1 cellular context compared by ENCODE assay signal in the genomic region with DNA sequence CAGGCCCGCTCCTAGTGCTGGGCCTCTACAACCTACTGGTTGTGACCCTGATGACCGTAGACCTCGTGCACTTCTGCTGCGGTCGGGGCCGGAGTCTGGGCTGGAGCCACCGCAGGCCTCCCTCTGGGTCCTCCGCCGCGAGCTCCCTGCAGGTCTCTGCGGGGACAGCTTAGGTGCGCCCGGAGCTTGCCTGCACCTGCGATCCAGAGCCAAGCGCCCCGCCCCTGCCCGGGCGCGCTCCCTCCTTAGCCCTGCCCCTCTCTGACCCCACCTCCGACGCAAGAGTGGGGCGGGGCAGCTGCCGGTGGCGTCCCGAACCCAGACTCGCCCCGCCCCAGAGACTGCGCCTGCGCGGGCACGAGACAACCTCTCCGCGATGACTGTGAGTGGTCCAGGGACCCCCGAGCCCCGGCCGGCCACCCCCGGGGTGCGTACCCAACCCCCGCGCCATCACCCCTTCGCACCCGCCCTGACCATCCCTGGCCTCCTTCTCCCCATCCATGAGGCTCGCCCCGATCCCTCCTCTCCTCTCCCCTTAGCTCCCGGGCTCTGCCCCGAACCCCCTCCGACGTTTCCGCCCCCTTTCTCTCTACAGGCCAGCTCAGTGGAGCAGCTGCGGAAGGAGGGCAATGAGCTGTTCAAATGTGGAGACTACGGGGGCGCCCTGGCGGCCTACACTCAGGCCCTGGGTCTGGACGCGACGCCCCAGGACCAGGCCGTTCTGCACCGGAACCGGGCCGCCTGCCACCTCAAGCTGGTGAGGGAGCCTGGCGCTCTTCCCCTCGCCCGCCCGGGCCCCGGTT.
TF ChIP-seq lines count a peak whose summit lies in the region.

A gene with protein sequence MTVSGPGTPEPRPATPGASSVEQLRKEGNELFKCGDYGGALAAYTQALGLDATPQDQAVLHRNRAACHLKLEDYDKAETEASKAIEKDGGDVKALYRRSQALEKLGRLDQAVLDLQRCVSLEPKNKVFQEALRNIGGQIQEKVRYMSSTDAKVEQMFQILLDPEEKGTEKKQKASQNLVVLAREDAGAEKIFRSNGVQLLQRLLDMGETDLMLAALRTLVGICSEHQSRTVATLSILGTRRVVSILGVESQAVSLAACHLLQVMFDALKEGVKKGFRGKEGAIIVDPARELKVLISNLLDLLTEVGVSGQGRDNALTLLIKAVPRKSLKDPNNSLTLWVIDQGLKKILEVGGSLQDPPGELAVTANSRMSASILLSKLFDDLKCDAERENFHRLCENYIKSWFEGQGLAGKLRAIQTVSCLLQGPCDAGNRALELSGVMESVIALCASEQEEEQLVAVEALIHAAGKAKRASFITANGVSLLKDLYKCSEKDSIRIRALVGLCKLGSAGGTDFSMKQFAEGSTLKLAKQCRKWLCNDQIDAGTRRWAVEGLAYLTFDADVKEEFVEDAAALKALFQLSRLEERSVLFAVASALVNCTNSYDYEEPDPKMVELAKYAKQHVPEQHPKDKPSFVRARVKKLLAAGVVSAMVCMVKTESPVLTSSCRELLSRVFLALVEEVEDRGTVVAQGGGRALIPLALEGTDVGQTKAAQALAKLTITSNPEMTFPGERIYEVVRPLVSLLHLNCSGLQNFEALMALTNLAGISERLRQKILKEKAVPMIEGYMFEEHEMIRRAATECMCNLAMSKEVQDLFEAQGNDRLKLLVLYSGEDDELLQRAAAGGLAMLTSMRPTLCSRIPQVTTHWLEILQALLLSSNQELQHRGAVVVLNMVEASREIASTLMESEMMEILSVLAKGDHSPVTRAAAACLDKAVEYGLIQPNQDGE (plus strand): TSS at position 337 of the 803 bp plus-strand sequence. CDS start 40 bp downstream, at position 377.

TF ChIP-seq in K562, 482 proteins besides CTCF, POLR2A, EP300 and RAD21 (continued from another document and continues in another):
- TF ChIP-seq, protein P1, sequence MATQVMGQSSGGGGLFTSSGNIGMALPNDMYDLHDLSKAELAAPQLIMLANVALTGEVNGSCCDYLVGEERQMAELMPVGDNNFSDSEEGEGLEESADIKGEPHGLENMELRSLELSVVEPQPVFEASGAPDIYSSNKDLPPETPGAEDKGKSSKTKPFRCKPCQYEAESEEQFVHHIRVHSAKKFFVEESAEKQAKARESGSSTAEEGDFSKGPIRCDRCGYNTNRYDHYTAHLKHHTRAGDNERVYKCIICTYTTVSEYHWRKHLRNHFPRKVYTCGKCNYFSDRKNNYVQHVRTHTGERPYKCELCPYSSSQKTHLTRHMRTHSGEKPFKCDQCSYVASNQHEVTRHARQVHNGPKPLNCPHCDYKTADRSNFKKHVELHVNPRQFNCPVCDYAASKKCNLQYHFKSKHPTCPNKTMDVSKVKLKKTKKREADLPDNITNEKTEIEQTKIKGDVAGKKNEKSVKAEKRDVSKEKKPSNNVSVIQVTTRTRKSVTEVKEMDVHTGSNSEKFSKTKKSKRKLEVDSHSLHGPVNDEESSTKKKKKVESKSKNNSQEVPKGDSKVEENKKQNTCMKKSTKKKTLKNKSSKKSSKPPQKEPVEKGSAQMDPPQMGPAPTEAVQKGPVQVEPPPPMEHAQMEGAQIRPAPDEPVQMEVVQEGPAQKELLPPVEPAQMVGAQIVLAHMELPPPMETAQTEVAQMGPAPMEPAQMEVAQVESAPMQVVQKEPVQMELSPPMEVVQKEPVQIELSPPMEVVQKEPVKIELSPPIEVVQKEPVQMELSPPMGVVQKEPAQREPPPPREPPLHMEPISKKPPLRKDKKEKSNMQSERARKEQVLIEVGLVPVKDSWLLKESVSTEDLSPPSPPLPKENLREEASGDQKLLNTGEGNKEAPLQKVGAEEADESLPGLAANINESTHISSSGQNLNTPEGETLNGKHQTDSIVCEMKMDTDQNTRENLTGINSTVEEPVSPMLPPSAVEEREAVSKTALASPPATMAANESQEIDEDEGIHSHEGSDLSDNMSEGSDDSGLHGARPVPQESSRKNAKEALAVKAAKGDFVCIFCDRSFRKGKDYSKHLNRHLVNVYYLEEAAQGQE (CRISPR knock-in tag; IDR thresholded peaks at IDR 0.05; ENCODE audit: low read depth): no peak
- TF ChIP-seq MYC (IDR thresholded peaks at IDR 0.05; ENCODE audit: low read depth, low read length) (no peak), MYC (CRISPR knock-in tag; IDR thresholded peaks at IDR 0.05; ENCODE audit: borderline replicate concordance, low read depth) (0 out of 2 replicates have a peak, but pooled peaks have one; percentile 46), FOXJ3 (CRISPR knock-in tag; IDR thresholded peaks at IDR 0.05) (no peak), ZNF589 (CRISPR knock-in tag; IDR thresholded peaks at IDR 0.05; ENCODE audit: low read depth) (no peak), PHTF2 (CRISPR knock-in tag; IDR thresholded peaks at IDR 0.05) (no peak), XRCC5 (IDR thresholded peaks at IDR 0.05; ENCODE audit: low read depth, low read length) (no peak), TCFL5 (CRISPR knock-in tag; conservative IDR thresholded peaks at IDR 0.05) (no peak), NR2C2 (CRISPR knock-in tag; IDR thresholded peaks at IDR 0.05) (no peak), NR2C2 (tag; IDR thresholded peaks at IDR 0.05) (peak; percentile 34; the same call in 1 of the 2 replicates), ZSCAN29 (IDR thresholded peaks at IDR 0.05) (no peak), CBFB (CRISPR knock-in tag; IDR thresholded peaks at IDR 0.05) (no peak), MBD2 (IDR thresholded peaks at IDR 0.05; ENCODE audit: borderline replicate concordance, low read depth) (peak; percentile 45; the same call in 1 of the 2 replicates), ZNF780A (CRISPR knock-in tag; IDR thresholded peaks at IDR 0.05) (no peak), TFAM (CRISPR knock-in tag; conservative IDR thresholded peaks at IDR 0.05) (no peak), KAT2B (IDR thresholded peaks at IDR 0.05; ENCODE audit: low read depth, low read length) (no peak), TBP (optimal IDR thresholded peaks at IDR 0.05; ENCODE audit: low read depth, low read length) (peak; percentile 6), GATAD2A (IDR thresholded peaks at IDR 0.05) (0 out of 2 replicates have a peak, but pooled peaks have one; percentile 18), CTBP1 (IDR thresholded peaks at IDR 0.05; ENCODE audit: borderline replicate concordance) (no peak; the same call in 1 of the 2 replicates), CXXC5 (CRISPR knock-in tag; IDR thresholded peaks at IDR 0.05) (peak; percentile 44; the same call in 1 of the 2 replicates), JUN (IDR thresholded peaks at IDR 0.05; ENCODE audit: borderline replicate concordance, low read depth, low read length) (no peak), JUN (CRISPR knock-in tag; IDR thresholded peaks at IDR 0.05; ENCODE audit: borderline replicate concordance) (no peak), ZNF764 (CRISPR knock-in tag; IDR thresholded peaks at IDR 0.05; ENCODE audit: low read depth) (no peak), TAL1 (IDR thresholded peaks at IDR 0.05) (no peak), RAD51 (IDR thresholded peaks at IDR 0.05; ENCODE audit: borderline replicate concordance, low read depth) (no peak), KDM2B (CRISPR knock-in tag; IDR thresholded peaks at IDR 0.05) (no peak), BHLHE40 (IDR thresholded peaks at IDR 0.05; ENCODE audit: low read length) (peak; percentile 87), SAP30 (IDR thresholded peaks at IDR 0.05; ENCODE audit: borderline replicate concordance, insufficient read depth, low read depth, low read length, poor library complexity, severe bottlenecking) (peak; percentile 49), MEIS2 (IDR thresholded peaks at IDR 0.05; ENCODE audit: partially characterized antibody) (peak; percentile 57), ZNF263 (CRISPR knock-in tag; IDR thresholded peaks at IDR 0.05; ENCODE audit: borderline replicate concordance) (peak; percentile 43; the same call in 1 of the 2 replicates), MAFF (IDR thresholded peaks at IDR 0.05; ENCODE audit: low read length) (no peak), MAZ (CRISPR knock-in tag; conservative IDR thresholded peaks at IDR 0.05 in 1 of 2, IDR thresholded peaks at IDR 0.05 in 1 of 2) (peak; percentile 23 to 76; a peak in 2 of 4 replicates), JUND (IDR thresholded peaks at IDR 0.05; ENCODE audit: borderline replicate concordance, low read depth, low read length) (peak; percentile 3; the same call in 1 of the 2 replicates), JUND (tag; IDR thresholded peaks at IDR 0.05; ENCODE audit: borderline replicate concordance, low read depth, low read length) (no peak)
- TF ChIP-seq, protein P2, sequence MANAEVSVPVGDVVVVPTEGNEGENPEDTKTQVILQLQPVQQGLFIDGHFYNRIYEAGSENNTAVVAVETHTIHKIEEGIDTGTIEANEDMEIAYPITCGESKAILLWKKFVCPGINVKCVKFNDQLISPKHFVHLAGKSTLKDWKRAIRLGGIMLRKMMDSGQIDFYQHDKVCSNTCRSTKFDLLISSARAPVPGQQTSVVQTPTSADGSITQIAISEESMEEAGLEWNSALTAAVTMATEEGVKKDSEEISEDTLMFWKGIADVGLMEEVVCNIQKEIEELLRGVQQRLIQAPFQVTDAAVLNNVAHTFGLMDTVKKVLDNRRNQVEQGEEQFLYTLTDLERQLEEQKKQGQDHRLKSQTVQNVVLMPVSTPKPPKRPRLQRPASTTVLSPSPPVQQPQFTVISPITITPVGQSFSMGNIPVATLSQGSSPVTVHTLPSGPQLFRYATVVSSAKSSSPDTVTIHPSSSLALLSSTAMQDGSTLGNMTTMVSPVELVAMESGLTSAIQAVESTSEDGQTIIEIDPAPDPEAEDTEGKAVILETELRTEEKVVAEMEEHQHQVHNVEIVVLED (CRISPR knock-in tag; IDR thresholded peaks at IDR 0.05): 0 out of 2 replicates have a peak, but pooled peaks have one; percentile 16
- TF ChIP-seq, protein P3, sequence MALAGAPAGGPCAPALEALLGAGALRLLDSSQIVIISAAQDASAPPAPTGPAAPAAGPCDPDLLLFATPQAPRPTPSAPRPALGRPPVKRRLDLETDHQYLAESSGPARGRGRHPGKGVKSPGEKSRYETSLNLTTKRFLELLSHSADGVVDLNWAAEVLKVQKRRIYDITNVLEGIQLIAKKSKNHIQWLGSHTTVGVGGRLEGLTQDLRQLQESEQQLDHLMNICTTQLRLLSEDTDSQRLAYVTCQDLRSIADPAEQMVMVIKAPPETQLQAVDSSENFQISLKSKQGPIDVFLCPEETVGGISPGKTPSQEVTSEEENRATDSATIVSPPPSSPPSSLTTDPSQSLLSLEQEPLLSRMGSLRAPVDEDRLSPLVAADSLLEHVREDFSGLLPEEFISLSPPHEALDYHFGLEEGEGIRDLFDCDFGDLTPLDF (CRISPR knock-in tag; IDR thresholded peaks at IDR 0.05): no peak
- TF ChIP-seq, protein P4, sequence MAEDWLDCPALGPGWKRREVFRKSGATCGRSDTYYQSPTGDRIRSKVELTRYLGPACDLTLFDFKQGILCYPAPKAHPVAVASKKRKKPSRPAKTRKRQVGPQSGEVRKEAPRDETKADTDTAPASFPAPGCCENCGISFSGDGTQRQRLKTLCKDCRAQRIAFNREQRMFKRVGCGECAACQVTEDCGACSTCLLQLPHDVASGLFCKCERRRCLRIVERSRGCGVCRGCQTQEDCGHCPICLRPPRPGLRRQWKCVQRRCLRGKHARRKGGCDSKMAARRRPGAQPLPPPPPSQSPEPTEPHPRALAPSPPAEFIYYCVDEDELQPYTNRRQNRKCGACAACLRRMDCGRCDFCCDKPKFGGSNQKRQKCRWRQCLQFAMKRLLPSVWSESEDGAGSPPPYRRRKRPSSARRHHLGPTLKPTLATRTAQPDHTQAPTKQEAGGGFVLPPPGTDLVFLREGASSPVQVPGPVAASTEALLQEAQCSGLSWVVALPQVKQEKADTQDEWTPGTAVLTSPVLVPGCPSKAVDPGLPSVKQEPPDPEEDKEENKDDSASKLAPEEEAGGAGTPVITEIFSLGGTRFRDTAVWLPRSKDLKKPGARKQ (CRISPR knock-in tag; IDR thresholded peaks at IDR 0.05): no peak
- TF ChIP-seq, protein P5, sequence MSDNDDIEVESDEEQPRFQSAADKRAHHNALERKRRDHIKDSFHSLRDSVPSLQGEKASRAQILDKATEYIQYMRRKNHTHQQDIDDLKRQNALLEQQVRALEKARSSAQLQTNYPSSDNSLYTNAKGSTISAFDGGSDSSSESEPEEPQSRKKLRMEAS (CRISPR knock-in tag; IDR thresholded peaks at IDR 0.05): 0 out of 2 replicates have a peak, but pooled peaks have one; percentile 1
- TF ChIP-seq, protein P6, sequence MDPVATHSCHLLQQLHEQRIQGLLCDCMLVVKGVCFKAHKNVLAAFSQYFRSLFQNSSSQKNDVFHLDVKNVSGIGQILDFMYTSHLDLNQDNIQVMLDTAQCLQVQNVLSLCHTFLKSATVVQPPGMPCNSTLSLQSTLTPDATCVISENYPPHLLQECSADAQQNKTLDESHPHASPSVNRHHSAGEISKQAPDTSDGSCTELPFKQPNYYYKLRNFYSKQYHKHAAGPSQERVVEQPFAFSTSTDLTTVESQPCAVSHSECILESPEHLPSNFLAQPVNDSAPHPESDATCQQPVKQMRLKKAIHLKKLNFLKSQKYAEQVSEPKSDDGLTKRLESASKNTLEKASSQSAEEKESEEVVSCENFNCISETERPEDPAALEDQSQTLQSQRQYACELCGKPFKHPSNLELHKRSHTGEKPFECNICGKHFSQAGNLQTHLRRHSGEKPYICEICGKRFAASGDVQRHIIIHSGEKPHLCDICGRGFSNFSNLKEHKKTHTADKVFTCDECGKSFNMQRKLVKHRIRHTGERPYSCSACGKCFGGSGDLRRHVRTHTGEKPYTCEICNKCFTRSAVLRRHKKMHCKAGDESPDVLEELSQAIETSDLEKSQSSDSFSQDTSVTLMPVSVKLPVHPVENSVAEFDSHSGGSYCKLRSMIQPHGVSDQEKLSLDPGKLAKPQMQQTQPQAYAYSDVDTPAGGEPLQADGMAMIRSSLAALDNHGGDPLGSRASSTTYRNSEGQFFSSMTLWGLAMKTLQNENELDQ (CRISPR knock-in tag; IDR thresholded peaks at IDR 0.05; ENCODE audit: borderline replicate concordance): no peak
- TF ChIP-seq, protein P7, sequence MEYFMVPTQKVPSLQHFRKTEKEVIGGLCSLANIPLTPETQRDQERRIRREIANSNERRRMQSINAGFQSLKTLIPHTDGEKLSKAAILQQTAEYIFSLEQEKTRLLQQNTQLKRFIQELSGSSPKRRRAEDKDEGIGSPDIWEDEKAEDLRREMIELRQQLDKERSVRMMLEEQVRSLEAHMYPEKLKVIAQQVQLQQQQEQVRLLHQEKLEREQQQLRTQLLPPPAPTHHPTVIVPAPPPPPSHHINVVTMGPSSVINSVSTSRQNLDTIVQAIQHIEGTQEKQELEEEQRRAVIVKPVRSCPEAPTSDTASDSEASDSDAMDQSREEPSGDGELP (CRISPR knock-in tag; IDR thresholded peaks at IDR 0.05; ENCODE audit: borderline replicate concordance): peak; percentile 65
